37 cellular contexts compared by ENCODE assay signal in genomic region chr13:83987394-83987793, GRCh38.
"Had no signal": no experiment of that assay in that cellular context is flagged by ENCODE, and none has a peak within 500 bp of the region (broad histone marks: within the 10 kb centered on the region; RNA-seq: fewer than 3 reads in every experiment).

No MANE protein-coding gene starts in this region.

- ATAC-seq: activated CD8-positive, alpha-beta T cell treated with anti-CD3 and anti-CD28 coated beads for 36 hours; activated naive CD8-positive, alpha-beta T cell treated with anti-CD3 and anti-CD28 coated beads, Interleukin-2, amount 50 U/mL, for 24 hours; activated T-cell treated with anti-CD3 and anti-CD28 coated beads, Interleukin-2, amount 50 U/mL, for 4 hours; activated T-cell treated with anti-CD3 and anti-CD28 coated beads, Interleukin-2, amount 50 U/mL, for 72 hours; activated T-helper 17 cell treated with anti-CD3 and anti-CD28 coated beads, Interleukin-2, amount 50 U/mL, for 72 hours had no signal

- H3K4me3 ChIP-seq: ascending aorta, cardiac muscle cell, colonic mucosa had no signal

- H3K36me3 ChIP-seq: ascending aorta, cardiac muscle cell, colonic mucosa had no signal

- FAIRE-seq: bronchial epithelial cell, TTC549 had no signal

- H3K27me3 ChIP-seq: ascending aorta, cardiac muscle cell, colonic mucosa had no signal

- H3K4me1 Mint-ChIP-seq: activated B cell treated with CpG ODN at 0.5 μM for 24 hours; activated CD4-positive, alpha-beta T cell treated with anti-CD3 and anti-CD28 coated beads, Interleukin-2, amount 10 ng/mL, durations not matched to agents 24 days and 14 days; activated naive CD4-positive, alpha-beta T cell treated with anti-CD3 and anti-CD28 coated beads, Interleukin-2, amount 10 ng/mL, durations not matched to agents 7 days and 5 days; activated naive CD4-positive, alpha-beta T cell treated with anti-CD3 and anti-CD28 coated beads, Interleukin-2, amount 50 U/mL, for 24 hours; activated naive CD8-positive, alpha-beta T cell treated with anti-CD3 and anti-CD28 coated beads, Interleukin-2, amount 50 U/mL, for 24 hours; brain had no signal

- H3K4me1 ChIP-seq: ascending aorta, colonic mucosa had no signal

- DNase-seq: activated B cell treated with CpG ODN at 0.5 μM for 24 hours; activated CD4-positive, alpha-beta memory T cell treated with anti-CD3 and anti-CD28 coated beads for 36 hours; activated CD4-positive, alpha-beta T cell treated with anti-CD3 and anti-CD28 coated beads for 4 hours; activated CD4-positive, alpha-beta T cell treated with anti-CD3 and anti-CD28 coated beads, Interleukin-2, amount 10 ng/mL, durations not matched to agents 24 days and 14 days; activated CD4-positive, alpha-beta T cell treated with anti-CD3 and anti-CD28 coated beads, Interleukin-2, amount 50 U/mL, for 1 hour; activated CD4-positive, alpha-beta T cell treated with anti-CD3 and anti-CD28 coated beads, Interleukin-2, amount 50 U/mL, for 4 hours; activated CD4-positive, CD25-positive, alpha-beta regulatory T cell treated with anti-CD3 and anti-CD28 coated beads, Interleukin-2, amount 50 U/mL, for 72 hours; activated CD8-positive, alpha-beta memory T cell treated with anti-CD3 and anti-CD28 coated beads, Interleukin-2, amount 50 U/mL, for 4 hours; activated CD8-positive, alpha-beta T cell treated with anti-CD3 and anti-CD28 coated beads for 36 hours; activated gamma-delta T cell; activated naive CD4-positive, alpha-beta T cell treated with anti-CD3 and anti-CD28 coated beads, Interleukin-2, amount 10 ng/mL, durations not matched to agents 7 days and 5 days; activated naive CD4-positive, alpha-beta T cell treated with Interleukin-2 at 50 U/mL for 16 hours; activated naive CD8-positive, alpha-beta T cell treated with anti-CD3 and anti-CD28 coated beads, Interleukin-2, amount 10 ng/mL, durations not matched to agents 7 days and 5 days; activated naive CD8-positive, alpha-beta T cell treated with anti-CD3 and anti-CD28 coated beads, Interleukin-2, amount 50 U/mL, for 24 hours; activated T-cell treated with anti-CD3 and anti-CD28 coated beads for 4 hours; activated T-cell treated with anti-CD3 and anti-CD28 coated beads, Interleukin-2, amount 50 U/mL, for 1 hour; activated T-cell treated with anti-CD3 and anti-CD28 coated beads, Interleukin-2, amount 50 U/mL, for 4 hours; activated T-cell treated with anti-CD3 and anti-CD28 coated beads, Interleukin-2, amount 50 U/mL, for 72 hours; amygdala; anterior cingulate cortex; caudate nucleus; cerebellar nuclear complex; colonic mucosa; T-helper 2 cell; T-helper 9 cell had no signal

- H3K9me3 Mint-ChIP-seq: activated CD4-positive, alpha-beta memory T cell treated with anti-CD3 and anti-CD28 coated beads for 36 hours; activated CD4-positive, alpha-beta T cell treated with anti-CD3 and anti-CD28 coated beads, Interleukin-2, amount 10 ng/mL, durations not matched to agents 24 days and 14 days; activated CD8-positive, alpha-beta T cell treated with anti-CD3 and anti-CD28 coated beads for 36 hours; activated naive CD8-positive, alpha-beta T cell treated with anti-CD3 and anti-CD28 coated beads, Interleukin-2, amount 50 U/mL, for 24 hours; activated T-cell treated with anti-CD3 and anti-CD28 coated beads, Interleukin-2, amount 50 U/mL, for 4 hours; activated T-helper 1 cell treated with anti-CD3 and anti-CD28 coated beads, Interleukin-12 subunit alpha, Interleukin-12 subunit beta, Interleukin-2, Interleukin-4 antibody, amounts not matched to agents 30 ng/mL and 10 ng/mL and 1 ng/mL, durations not matched to agents 14 hours and 24 hours and 36 hours; central memory CD8-positive, alpha-beta T cell had no signal

- H3K36me3 Mint-ChIP-seq: activated CD4-positive, alpha-beta memory T cell treated with anti-CD3 and anti-CD28 coated beads for 36 hours; activated naive CD4-positive, alpha-beta T cell treated with anti-CD3 and anti-CD28 coated beads, Interleukin-2, amount 10 ng/mL, durations not matched to agents 7 days and 5 days; activated naive CD4-positive, alpha-beta T cell treated with anti-CD3 and anti-CD28 coated beads, Interleukin-2, amount 50 U/mL, for 24 hours; activated naive CD8-positive, alpha-beta T cell; brain had no signal

- H3K27me3 Mint-ChIP-seq: activated B cell treated with CpG ODN at 0.5 μM for 24 hours; activated CD4-positive, alpha-beta memory T cell treated with anti-CD3 and anti-CD28 coated beads for 36 hours; activated CD4-positive, alpha-beta T cell treated with anti-CD3 and anti-CD28 coated beads, Interleukin-2, amount 10 ng/mL, durations not matched to agents 24 days and 14 days; activated CD8-positive, alpha-beta T cell treated with anti-CD3 and anti-CD28 coated beads for 36 hours; activated naive CD4-positive, alpha-beta T cell treated with anti-CD3 and anti-CD28 coated beads, Interleukin-2, amount 10 ng/mL, durations not matched to agents 7 days and 5 days; activated naive CD4-positive, alpha-beta T cell treated with anti-CD3 and anti-CD28 coated beads, Interleukin-2, amount 50 U/mL, for 24 hours; activated naive CD8-positive, alpha-beta T cell; activated naive CD8-positive, alpha-beta T cell treated with anti-CD3 and anti-CD28 coated beads, Interleukin-2, amount 50 U/mL, for 24 hours; brain had no signal

- H3K4me3 Mint-ChIP-seq: activated B cell treated with CpG ODN at 0.5 μM for 24 hours; activated CD4-positive, alpha-beta memory T cell treated with anti-CD3 and anti-CD28 coated beads for 36 hours; activated CD4-positive, alpha-beta T cell treated with anti-CD3 and anti-CD28 coated beads, Interleukin-2, amount 10 ng/mL, durations not matched to agents 24 days and 14 days; activated CD8-positive, alpha-beta T cell treated with anti-CD3 and anti-CD28 coated beads for 36 hours; activated naive CD4-positive, alpha-beta T cell treated with anti-CD3 and anti-CD28 coated beads, Interleukin-2, amount 10 ng/mL, durations not matched to agents 7 days and 5 days; activated naive CD4-positive, alpha-beta T cell treated with anti-CD3 and anti-CD28 coated beads, Interleukin-2, amount 50 U/mL, for 24 hours; activated naive CD8-positive, alpha-beta T cell; activated naive CD8-positive, alpha-beta T cell treated with anti-CD3 and anti-CD28 coated beads, Interleukin-2, amount 10 ng/mL, durations not matched to agents 7 days and 5 days; activated naive CD8-positive, alpha-beta T cell treated with anti-CD3 and anti-CD28 coated beads, Interleukin-2, amount 50 U/mL, for 24 hours; activated T-cell treated with anti-CD3 and anti-CD28 coated beads, Interleukin-2, amount 50 U/mL, for 4 hours; activated T-cell treated with anti-CD3 and anti-CD28 coated beads, Interleukin-2, amount 50 U/mL, for 72 hours; activated T-helper 1 cell treated with anti-CD3 and anti-CD28 coated beads, Interleukin-12 subunit alpha, Interleukin-12 subunit beta, Interleukin-2, Interleukin-4 antibody, amounts not matched to agents 30 ng/mL and 10 ng/mL and 1 ng/mL, durations not matched to agents 14 hours and 24 hours and 36 hours; activated T-helper 17 cell treated with anti-CD3 and anti-CD28 coated beads, Interleukin-2, amount 50 U/mL, for 72 hours; brain; central memory CD8-positive, alpha-beta T cell; T-helper 2 cell treated with Interferon-gamma antibody and Interleukin-4, amounts not matched to agents 5 μg/mL and 100 μg/mL, for 36 hours had no signal

- H3K27ac Mint-ChIP-seq: activated B cell treated with CpG ODN at 0.5 μM for 24 hours; activated CD4-positive, alpha-beta memory T cell treated with anti-CD3 and anti-CD28 coated beads for 36 hours; activated CD4-positive, alpha-beta T cell treated with anti-CD3 and anti-CD28 coated beads, Interleukin-2, amount 10 ng/mL, durations not matched to agents 24 days and 14 days; activated CD8-positive, alpha-beta T cell treated with anti-CD3 and anti-CD28 coated beads for 36 hours; activated naive CD4-positive, alpha-beta T cell treated with anti-CD3 and anti-CD28 coated beads, Interleukin-2, amount 10 ng/mL, durations not matched to agents 7 days and 5 days; activated naive CD4-positive, alpha-beta T cell treated with anti-CD3 and anti-CD28 coated beads, Interleukin-2, amount 50 U/mL, for 24 hours; activated naive CD8-positive, alpha-beta T cell; activated naive CD8-positive, alpha-beta T cell treated with anti-CD3 and anti-CD28 coated beads, Interleukin-2, amount 10 ng/mL, durations not matched to agents 7 days and 5 days; activated naive CD8-positive, alpha-beta T cell treated with anti-CD3 and anti-CD28 coated beads, Interleukin-2, amount 50 U/mL, for 24 hours; activated T-cell treated with anti-CD3 and anti-CD28 coated beads, Interleukin-2, amount 50 U/mL, for 72 hours; activated T-helper 1 cell treated with anti-CD3 and anti-CD28 coated beads, Interleukin-12 subunit alpha, Interleukin-12 subunit beta, Interleukin-2, Interleukin-4 antibody, amounts not matched to agents 30 ng/mL and 10 ng/mL and 1 ng/mL, durations not matched to agents 14 hours and 24 hours and 36 hours; activated T-helper 17 cell treated with anti-CD3 and anti-CD28 coated beads, Interleukin-2, amount 50 U/mL, for 72 hours; brain; T-helper 2 cell treated with Interferon-gamma antibody and Interleukin-4, amounts not matched to agents 5 μg/mL and 100 μg/mL, for 36 hours had no signal

- H3K27ac ChIP-seq: ascending aorta, cardiac muscle cell, colonic mucosa, VCaP had no signal

- H3K9me3 ChIP-seq: ascending aorta had no signal
